ENCODE assay signal across 8 cellular contexts in the genomic region with DNA sequence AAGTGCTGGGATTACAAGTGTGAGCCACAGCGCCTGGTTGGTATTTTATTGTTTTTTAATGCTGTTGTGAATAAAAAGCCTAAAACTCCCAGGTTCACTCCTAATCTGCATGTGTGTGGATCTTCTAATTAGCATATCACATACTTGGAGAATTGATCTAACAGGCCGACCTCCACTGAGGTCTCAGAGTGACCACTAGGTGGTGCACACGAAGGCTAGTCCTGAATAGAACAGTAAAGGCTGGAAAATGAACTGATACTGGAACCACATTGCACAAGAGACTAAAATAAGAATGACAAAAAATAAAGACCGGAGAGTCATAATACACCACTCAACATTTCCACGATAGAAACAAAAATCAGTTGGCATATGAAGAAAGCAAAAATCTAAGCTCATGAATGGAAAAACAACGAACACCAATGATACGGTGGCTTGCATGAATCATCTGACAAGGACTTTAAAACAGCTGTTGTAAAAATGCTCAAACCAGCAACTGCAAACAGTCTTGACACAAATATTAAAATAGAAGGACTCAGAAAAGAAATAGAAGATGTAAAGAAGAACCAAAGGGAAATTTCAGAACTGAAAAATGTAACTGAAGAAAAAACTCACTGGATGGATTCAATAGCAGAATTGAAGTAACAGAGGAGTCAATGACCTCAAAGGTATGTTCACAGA. TPM values are rescaled to one million over a fixed set of nuclear protein-coding genes. Genes with fewer than 3 reads are reported as not detected.
A peak's percentile ranks its signal among the peaks of the same experiment; 100 is the strongest.
DNase-seq lines count a peak whose midpoint lies in the region; ATAC-seq and TF ChIP-seq lines count a peak whose summit lies in the region.

No MANE protein-coding gene starts in this region.

- H3K4me1 Mint-ChIP-seq in neural progenitor cell = peaks cover 14% of the 10 kb centered on the region

- H3K4me3 ChIP-seq in Panc1 (ENCODE audit: low read depth in 2 of 2, low read length in 2 of 2) (no peak overlapping the region), cardiac fibroblast (replicated peaks in 1 of 2; ENCODE audit: low read depth in 2 of 2, low read length in 2 of 2) (no peak overlapping the region), neural progenitor cell (no peak overlapping the region)

- CTCF ChIA-PET in Panc1 (lab: Charles Lee) = interaction anchor here (0.9 to 1.1 kb wide), 2 partner anchors 49 to 51 kb away, joined by 3 read pairs; no protein-coding TSS in a partner anchor
- CTCF ChIA-PET in GM10248 (lab: Yijun Ruan, JAX) = interaction anchor here (0.7 kb wide), 1 partner anchor 24 kb away, joined by 3 read pairs; no protein-coding TSS in a partner anchor

- no peak overlapping the region for H3K27ac Mint-ChIP-seq in neural progenitor cell

- H3K9ac ChIP-seq in neural progenitor cell = no peak overlapping the region

- intact Hi-C loops in Panc1 (cut with micrococcal nuclease; ENCODE audit: unreplicated experiment) = no loop called here

- no TSS peak for BruUV-seq in Panc1 (replicated peaks; lab: Mats Ljungman, UMichigan)

- DNase-seq in 8988T = peak; percentile 41
- no peak for DNase-seq in GM10266 (ENCODE audit: extremely low spot score)
- no peak for DNase-seq in Panc1 (ENCODE audit: low read depth, low spot score)
- DNase-seq in cardiac fibroblast (ENCODE audit: low read depth in 2 of 2) = peak; percentile 52 to 64
- peak; percentile 73 for DNase-seq in neural progenitor cell (ENCODE audit: low spot score)
- no peak for DNase-seq in GM10248 (ENCODE audit: extremely low spot score)
- DNase-seq in DMS79 treated with DMSO at 0.1 percent for 48 hours (lab: John Stamatoyannopoulos, UW) = no peak

- H4K20me1 ChIP-seq in neural progenitor cell (ENCODE audit: low read depth) = no peaks in the 10 kb centered on the region

- H3K27me3 ChIP-seq in Panc1 (ENCODE audit: control insufficient read depth, insufficient read depth, low read length) = no peaks in the 10 kb centered on the region
- H3K27me3 ChIP-seq in neural progenitor cell = peaks cover 40% of the 10 kb centered on the region

- ATAC-seq in Panc1 (no peak), GM18858 (IDR thresholded peaks at IDR 0.05; ENCODE audit: unreplicated experiment) (no peak)

- peaks cover 20% of the 10 kb centered on the region for H3K9me3 Mint-ChIP-seq in neural progenitor cell

- TF ChIP-seq CTCF in GM10266 (IDR thresholded peaks at IDR 0.05; ENCODE audit: control insufficient read depth, insufficient read depth, low read depth, missing control alignments) = peak; percentile 36
- peak; percentile 71 for TF ChIP-seq CTCF in Panc1 (IDR thresholded peaks at IDR 0.05)
- peak; percentile 77 for TF ChIP-seq CTCF in cardiac fibroblast (IDR thresholded peaks at IDR 0.05; ENCODE audit: low read depth, low read length)
- TF ChIP-seq CTCF in neural progenitor cell (IDR thresholded peaks at IDR 0.05) = peak; percentile 81
- no peak for TF ChIP-seq CTCF in GM10248 (IDR thresholded peaks at IDR 0.05; ENCODE audit: control extremely low read depth, extremely low read depth, low read depth, missing control alignments)

- peaks cover 8% of the 10 kb centered on the region for H3K4me1 ChIP-seq in Panc1 (ENCODE audit: control insufficient read depth, insufficient read depth, low read length)
- no peaks in the 10 kb centered on the region for H3K4me1 ChIP-seq in neural progenitor cell

- H3F3A ChIP-seq in neural progenitor cell (ENCODE audit: low read depth) = peaks cover 7% of the 10 kb centered on the region

- in situ Hi-C loops in Panc1 (cut with HindIII; ENCODE audit: low pct_unique_long_range_greater_than_20kb, low sequenced_read_pairs) = no loop called here

- peaks cover 22% of the 10 kb centered on the region for H3K27me3 Mint-ChIP-seq in neural progenitor cell (ENCODE audit: insufficient read depth, low read depth)

- no peak overlapping the region for H3K4me3 Mint-ChIP-seq in neural progenitor cell

- no peak overlapping the region for H3K27ac ChIP-seq in Panc1 (ENCODE audit: low read length)
- H3K27ac ChIP-seq in neural progenitor cell = no peak overlapping the region

- no peak overlapping the region for H3K4me2 ChIP-seq in neural progenitor cell

- POLR2A ChIA-PET in Panc1 (lab: Charles Lee) = no interaction called here
- POLR2A ChIA-PET in GM10248 (lab: Yijun Ruan, JAX) = no interaction called here

- H3K36me3 Mint-ChIP-seq in neural progenitor cell = peaks cover 7% of the 10 kb centered on the region

- H3K9me3 ChIP-seq in Panc1 (ENCODE audit: control insufficient read depth, insufficient read depth, low read depth, low read length) (no peaks in the 10 kb centered on the region), neural progenitor cell (ENCODE audit: low read depth) (no peaks in the 10 kb centered on the region)

- H2AFZ ChIP-seq in neural progenitor cell (replicated peaks) = no peak overlapping the region

- H3K79me2 ChIP-seq in neural progenitor cell (ENCODE audit: low read depth) = no peaks in the 10 kb centered on the region

- H3K36me3 ChIP-seq in Panc1 (ENCODE audit: control insufficient read depth, insufficient read depth, low read length) = no peaks in the 10 kb centered on the region
- H3K36me3 ChIP-seq in neural progenitor cell = no peaks in the 10 kb centered on the region

RNA-seq across cellular contexts. Expression of a gene that starts 19.2 kb away (rescaled TPM):
- total RNA-seq in Panc1 (2021; ENCODE audit: unreplicated experiment) (58.2 TPM), neural progenitor cell (ENCODE audit: low replicate concordance) (15.1 and 37.2 TPM in 2 replicates)
- polyA plus RNA-seq in Panc1 (2012; ENCODE audit: insufficient read length) = 65.3 TPM

RNA-seq across cellular contexts. Expression of a gene that starts 32.8 kb away (rescaled TPM):
- total RNA-seq in Panc1 (2021; ENCODE audit: unreplicated experiment) (0.82 TPM), neural progenitor cell (ENCODE audit: low replicate concordance) (0.15 TPM in 1 of 2 replicates, not detected in the other)
- polyA plus RNA-seq in Panc1 (2012; ENCODE audit: insufficient read length) = 1.3 TPM

Comparison
In these comparisons a context has a peak if more than half of its experiments do, and no peak if none do; other contexts are left out.
1. DNase-seq: peak in 8988T (single experiment), cardiac fibroblast (2 of 2) and neural progenitor cell (single experiment); none in GM10266 (single experiment), Panc1 (single experiment), GM10248 (single experiment) and DMS79 treated with DMSO at 0.1 percent for 48 hours (single experiment).